1 cellular context compared by ENCODE assay signal in the genomic region with DNA sequence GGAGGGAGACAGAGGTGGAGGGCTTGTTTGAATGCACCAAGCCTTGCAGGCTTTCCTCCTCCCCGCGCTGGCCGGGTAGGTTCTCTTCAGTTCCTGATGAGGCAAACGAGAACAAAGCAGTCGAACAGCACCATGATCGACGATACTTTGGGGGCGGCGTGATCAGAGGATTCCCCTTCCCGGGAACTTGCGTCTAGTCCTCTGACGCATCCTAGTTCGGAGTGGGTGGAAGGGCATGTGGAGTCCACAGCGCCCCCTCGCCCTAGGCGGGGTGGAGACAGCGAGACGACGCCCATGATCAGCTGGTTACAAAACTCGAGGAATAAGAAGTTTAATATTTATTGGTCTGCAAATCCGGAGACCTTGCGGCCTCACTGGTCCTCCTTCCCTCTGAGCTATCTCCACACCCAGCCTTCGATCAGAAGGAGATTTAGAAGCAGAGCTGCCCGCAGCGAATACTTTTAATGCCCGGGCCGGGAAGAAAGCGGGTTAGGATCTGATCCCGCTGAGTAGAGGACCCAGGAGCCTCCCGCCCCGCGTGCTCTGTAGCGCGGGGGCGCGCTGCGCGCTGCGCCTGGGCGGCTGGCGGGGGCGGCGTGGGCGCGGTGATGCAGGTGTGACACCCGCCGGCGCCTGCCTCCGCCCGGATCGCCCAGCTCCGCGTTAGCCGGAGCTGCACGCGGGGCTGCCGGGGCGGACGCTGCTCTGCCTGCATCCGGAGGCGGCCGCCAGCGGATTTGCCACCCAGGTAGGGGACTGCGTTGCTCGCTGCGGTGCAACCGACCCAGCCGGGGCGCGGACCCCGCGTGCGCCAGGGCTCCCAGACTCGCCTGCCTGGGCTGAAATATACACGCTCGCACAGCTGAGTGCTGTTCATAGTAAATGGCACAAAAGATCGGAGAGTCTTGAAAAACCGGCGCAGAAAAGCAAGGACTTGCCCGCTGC.
TF ChIP-seq lines count a peak whose summit lies in the region.

A gene with protein sequence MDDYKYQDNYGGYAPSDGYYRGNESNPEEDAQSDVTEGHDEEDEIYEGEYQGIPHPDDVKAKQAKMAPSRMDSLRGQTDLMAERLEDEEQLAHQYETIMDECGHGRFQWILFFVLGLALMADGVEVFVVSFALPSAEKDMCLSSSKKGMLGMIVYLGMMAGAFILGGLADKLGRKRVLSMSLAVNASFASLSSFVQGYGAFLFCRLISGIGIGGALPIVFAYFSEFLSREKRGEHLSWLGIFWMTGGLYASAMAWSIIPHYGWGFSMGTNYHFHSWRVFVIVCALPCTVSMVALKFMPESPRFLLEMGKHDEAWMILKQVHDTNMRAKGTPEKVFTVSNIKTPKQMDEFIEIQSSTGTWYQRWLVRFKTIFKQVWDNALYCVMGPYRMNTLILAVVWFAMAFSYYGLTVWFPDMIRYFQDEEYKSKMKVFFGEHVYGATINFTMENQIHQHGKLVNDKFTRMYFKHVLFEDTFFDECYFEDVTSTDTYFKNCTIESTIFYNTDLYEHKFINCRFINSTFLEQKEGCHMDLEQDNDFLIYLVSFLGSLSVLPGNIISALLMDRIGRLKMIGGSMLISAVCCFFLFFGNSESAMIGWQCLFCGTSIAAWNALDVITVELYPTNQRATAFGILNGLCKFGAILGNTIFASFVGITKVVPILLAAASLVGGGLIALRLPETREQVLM (plus strand): TSS at position 642 of the 945 bp plus-strand sequence. CDS start 126,007 bp downstream, outside the sequence.

TF ChIP-seq in HCT116, 20 proteins besides CTCF, POLR2A, EP300 and RAD21:
- TF ChIP-seq CEBPB (IDR thresholded peaks at IDR 0.05; ENCODE audit: low read depth) (no peak), SRF (IDR thresholded peaks at IDR 0.05; ENCODE audit: low read depth) (no peak), FOSL1 (IDR thresholded peaks at IDR 0.05; ENCODE audit: low read depth) (no peak), TCF7L2 (IDR thresholded peaks at IDR 0.05; ENCODE audit: borderline replicate concordance, extremely low read depth, insufficient read depth, insufficient read length) (no peak), EGR1 (IDR thresholded peaks at IDR 0.05; ENCODE audit: low read depth) (no peak), POLR2AphosphoS5 (IDR thresholded peaks at IDR 0.05; ENCODE audit: low read depth, low read length) (no peak), CBX3 (IDR thresholded peaks at IDR 0.05; ENCODE audit: low read depth) (no peak), ZFX (IDR thresholded peaks at IDR 0.05) (no peak), SIN3A (IDR thresholded peaks at IDR 0.05; ENCODE audit: low read depth) (no peak), ELF1 (IDR thresholded peaks at IDR 0.05; ENCODE audit: borderline replicate concordance, low read depth) (no peak), EZH2 (IDR thresholded peaks at IDR 0.05) (no peak), ZNF274 (IDR thresholded peaks at IDR 0.05; ENCODE audit: low read depth, low read length) (no peak), JUND (IDR thresholded peaks at IDR 0.05) (no peak), YY1 (IDR thresholded peaks at IDR 0.05; ENCODE audit: extremely low read depth, insufficient replicate concordance, low read depth, low read length) (no peak), EZH2phosphoT487 (IDR thresholded peaks at IDR 0.05; ENCODE audit: borderline replicate concordance) (no peak), SP1 (IDR thresholded peaks at IDR 0.05; ENCODE audit: low read depth) (no peak)
- TF ChIP-seq, protein P1, sequence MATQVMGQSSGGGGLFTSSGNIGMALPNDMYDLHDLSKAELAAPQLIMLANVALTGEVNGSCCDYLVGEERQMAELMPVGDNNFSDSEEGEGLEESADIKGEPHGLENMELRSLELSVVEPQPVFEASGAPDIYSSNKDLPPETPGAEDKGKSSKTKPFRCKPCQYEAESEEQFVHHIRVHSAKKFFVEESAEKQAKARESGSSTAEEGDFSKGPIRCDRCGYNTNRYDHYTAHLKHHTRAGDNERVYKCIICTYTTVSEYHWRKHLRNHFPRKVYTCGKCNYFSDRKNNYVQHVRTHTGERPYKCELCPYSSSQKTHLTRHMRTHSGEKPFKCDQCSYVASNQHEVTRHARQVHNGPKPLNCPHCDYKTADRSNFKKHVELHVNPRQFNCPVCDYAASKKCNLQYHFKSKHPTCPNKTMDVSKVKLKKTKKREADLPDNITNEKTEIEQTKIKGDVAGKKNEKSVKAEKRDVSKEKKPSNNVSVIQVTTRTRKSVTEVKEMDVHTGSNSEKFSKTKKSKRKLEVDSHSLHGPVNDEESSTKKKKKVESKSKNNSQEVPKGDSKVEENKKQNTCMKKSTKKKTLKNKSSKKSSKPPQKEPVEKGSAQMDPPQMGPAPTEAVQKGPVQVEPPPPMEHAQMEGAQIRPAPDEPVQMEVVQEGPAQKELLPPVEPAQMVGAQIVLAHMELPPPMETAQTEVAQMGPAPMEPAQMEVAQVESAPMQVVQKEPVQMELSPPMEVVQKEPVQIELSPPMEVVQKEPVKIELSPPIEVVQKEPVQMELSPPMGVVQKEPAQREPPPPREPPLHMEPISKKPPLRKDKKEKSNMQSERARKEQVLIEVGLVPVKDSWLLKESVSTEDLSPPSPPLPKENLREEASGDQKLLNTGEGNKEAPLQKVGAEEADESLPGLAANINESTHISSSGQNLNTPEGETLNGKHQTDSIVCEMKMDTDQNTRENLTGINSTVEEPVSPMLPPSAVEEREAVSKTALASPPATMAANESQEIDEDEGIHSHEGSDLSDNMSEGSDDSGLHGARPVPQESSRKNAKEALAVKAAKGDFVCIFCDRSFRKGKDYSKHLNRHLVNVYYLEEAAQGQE (IDR thresholded peaks at IDR 0.05; ENCODE audit: low read depth) = no peak
- TF ChIP-seq, protein P2, sequence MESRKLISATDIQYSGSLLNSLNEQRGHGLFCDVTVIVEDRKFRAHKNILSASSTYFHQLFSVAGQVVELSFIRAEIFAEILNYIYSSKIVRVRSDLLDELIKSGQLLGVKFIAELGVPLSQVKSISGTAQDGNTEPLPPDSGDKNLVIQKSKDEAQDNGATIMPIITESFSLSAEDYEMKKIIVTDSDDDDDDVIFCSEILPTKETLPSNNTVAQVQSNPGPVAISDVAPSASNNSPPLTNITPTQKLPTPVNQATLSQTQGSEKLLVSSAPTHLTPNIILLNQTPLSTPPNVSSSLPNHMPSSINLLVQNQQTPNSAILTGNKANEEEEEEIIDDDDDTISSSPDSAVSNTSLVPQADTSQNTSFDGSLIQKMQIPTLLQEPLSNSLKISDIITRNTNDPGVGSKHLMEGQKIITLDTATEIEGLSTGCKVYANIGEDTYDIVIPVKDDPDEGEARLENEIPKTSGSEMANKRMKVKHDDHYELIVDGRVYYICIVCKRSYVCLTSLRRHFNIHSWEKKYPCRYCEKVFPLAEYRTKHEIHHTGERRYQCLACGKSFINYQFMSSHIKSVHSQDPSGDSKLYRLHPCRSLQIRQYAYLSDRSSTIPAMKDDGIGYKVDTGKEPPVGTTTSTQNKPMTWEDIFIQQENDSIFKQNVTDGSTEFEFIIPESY (IDR thresholded peaks at IDR 0.05; ENCODE audit: extremely low read depth, insufficient replicate concordance, low read length) = no peak
- TF ChIP-seq, protein P3, sequence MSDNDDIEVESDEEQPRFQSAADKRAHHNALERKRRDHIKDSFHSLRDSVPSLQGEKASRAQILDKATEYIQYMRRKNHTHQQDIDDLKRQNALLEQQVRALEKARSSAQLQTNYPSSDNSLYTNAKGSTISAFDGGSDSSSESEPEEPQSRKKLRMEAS (IDR thresholded peaks at IDR 0.05) = no peak
- TF ChIP-seq, protein P4, sequence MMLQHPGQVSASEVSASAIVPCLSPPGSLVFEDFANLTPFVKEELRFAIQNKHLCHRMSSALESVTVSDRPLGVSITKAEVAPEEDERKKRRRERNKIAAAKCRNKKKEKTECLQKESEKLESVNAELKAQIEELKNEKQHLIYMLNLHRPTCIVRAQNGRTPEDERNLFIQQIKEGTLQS (IDR thresholded peaks at IDR 0.05) = no peak
